ENCODE assay signal across 24 cellular contexts in genomic region chr17:39996162-39996561, GRCh38. TPM values are rescaled to one million over a fixed set of nuclear protein-coding genes. Genes with fewer than 3 reads are reported as not detected.
A peak's percentile ranks its signal among the peaks of the same experiment; 100 is the strongest.
DNase-seq lines count a peak whose midpoint lies in the region; TF ChIP-seq lines count a peak whose summit lies in the region.
"Had no signal": no experiment of that assay in that cellular context is flagged by ENCODE, and none has a peak within 500 bp of the region (broad histone marks: within the 10 kb centered on the region; RNA-seq: fewer than 3 reads in every experiment).

No MANE protein-coding gene starts in this region.

- H3K4me1 ChIP-seq in transverse colon (peaks cover 0 to 4% (median 0%) of the 10 kb centered on the region in 4 donors), sigmoid colon (no peaks in the 10 kb centered on the region)
- H3K4me1 ChIP-seq in CD8-positive, alpha-beta memory T cell (ENCODE audit: insufficient read depth, low read length), result no peaks in the 10 kb centered on the region
- H3K4me1 ChIP-seq: A549 had no signal

- peaks cover 76% of the 10 kb centered on the region for H3K36me3 Mint-ChIP-seq in activated T-cell treated with anti-CD3 and anti-CD28 coated beads, Interleukin-2, amount 50 U/mL, for 24 hours (ENCODE audit: low read depth)
- H3K36me3 Mint-ChIP-seq in CD8-positive, alpha-beta memory T cell, result peaks cover 10 to 72% (median 29%) of the 10 kb centered on the region in 3 donors

- no peak for TF ChIP-seq POLR2A in transverse colon (IDR thresholded peaks at IDR 0.05)
- no peak for TF ChIP-seq POLR2A in sigmoid colon (IDR thresholded peaks at IDR 0.05)

- no peak for DNase-seq in activated T-cell treated with anti-CD3 and anti-CD28 coated beads, Interleukin-2, amount 50 U/mL, for 24 hours
- DNase-seq in activated T-cell treated with anti-CD3 and anti-CD28 coated beads, Interleukin-2, amount 50 U/mL, for 1 hour, result no peak
- DNase-seq in RWPE1 (ENCODE audit: low spot score), result no peak
- DNase-seq in posterior vena cava (ENCODE audit: low spot score), result peak; percentile 71
- no peak for DNase-seq in transverse colon
- DNase-seq in NCI-H146 (lab: John Stamatoyannopoulos, UW), result no peak
- DNase-seq in sigmoid colon, result no peak
- DNase-seq in CD8-positive, alpha-beta memory T cell, result no peak
- DNase-seq: AML-193; Calu3; CD4-positive, alpha-beta memory T cell; DMS 273 treated with DMSO at 0.1 percent for 48 hours; DMS53; DND-41; EL; GOT3; H9 had no signal

- in situ Hi-C loops in transverse colon (cut with MboI; ENCODE audit: low pct_ligation_motif_present in 1 of 4, low pct_unique_long_range_greater_than_20kb in 1 of 4, low sequenced_read_pairs in 3 of 4), result no loop called here

- POLR2A ChIA-PET in RWPE1 (lab: Yijun Ruan, JAX; ENCODE audit: low non-redundant PET), result no interaction called here
- POLR2A ChIA-PET in CD8-positive, alpha-beta memory T cell (lab: Charles Lee), result no interaction called here

- H3K36me3 ChIP-seq in transverse colon (peaks cover 0 to 55% (median 26%) of the 10 kb centered on the region in 4 donors), sigmoid colon (peaks cover 49 to 77% (median 63%) of the 10 kb centered on the region in 4 donors)
- peaks cover 57% of the 10 kb centered on the region for H3K36me3 ChIP-seq in CD8-positive, alpha-beta memory T cell (ENCODE audit: insufficient read depth, low read length)

- TF ChIP-seq CTCF in RWPE1 (conservative IDR thresholded peaks at IDR 0.05; ENCODE audit: low read depth) (no peak), transverse colon (IDR thresholded peaks at IDR 0.05) (no peak), sigmoid colon (IDR thresholded peaks at IDR 0.05) (no peak)

- no peak for TF ChIP-seq EP300 in transverse colon (IDR thresholded peaks at IDR 0.05; ENCODE audit: low read depth)
- TF ChIP-seq EP300 in sigmoid colon (IDR thresholded peaks at IDR 0.05), result no peak

- no peaks in the 10 kb centered on the region for H3K9me3 Mint-ChIP-seq in activated T-cell treated with anti-CD3 and anti-CD28 coated beads, Interleukin-2, amount 50 U/mL, for 24 hours
- no peaks in the 10 kb centered on the region for H3K9me3 Mint-ChIP-seq in CD8-positive, alpha-beta memory T cell
- H3K9me3 Mint-ChIP-seq: CD4-positive, alpha-beta memory T cell; H9 had no signal

- H3K27ac ChIP-seq in RWPE1 (0 out of 2 replicates have a peak overlapping the region, but pooled peaks have one; percentile 10), transverse colon (peak overlapping the region in 3 of 4 donors; percentile 7 to 41 (median 36)), sigmoid colon (peak overlapping the region in 1 of 4 donors; percentile 4)
- H3K27ac ChIP-seq in CD8-positive, alpha-beta memory T cell (ENCODE audit: low read depth, low read length), result no peak overlapping the region
- H3K27ac ChIP-seq: 22Rv1, A549, C4-2B had no signal

- CTCF ChIA-PET in RWPE1 (lab: Yijun Ruan, JAX), result interaction anchor here (1.2 kb wide), 1 partner anchor 13 kb away, joined by 3 read pairs; no protein-coding TSS in a partner anchor
- CTCF ChIA-PET in CD8-positive, alpha-beta memory T cell (lab: Charles Lee), result no interaction called here

- H3K9me3 ChIP-seq in transverse colon (no peaks in the 10 kb centered on the region), sigmoid colon (no peaks in the 10 kb centered on the region)
- H3K9me3 ChIP-seq in CD8-positive, alpha-beta memory T cell (ENCODE audit: low read length), result no peaks in the 10 kb centered on the region
- H3K9me3 ChIP-seq: A549 had no signal

- peak overlapping the region; percentile 27 for H3K27ac Mint-ChIP-seq in activated T-cell treated with anti-CD3 and anti-CD28 coated beads, Interleukin-2, amount 50 U/mL, for 24 hours
- no peak overlapping the region for H3K27ac Mint-ChIP-seq in CD8-positive, alpha-beta memory T cell

- 83 to 87% methylated on average over 3 to 8 of the region's 8 CpGs for WGBS in transverse colon (ENCODE audit: low coverage in 1 of 2), 2 donors
- WGBS in sigmoid colon, 2 donors, result 87 to 89% methylated on average over 8 of the region's 8 CpGs

- H3K4me1 Mint-ChIP-seq in activated T-cell treated with anti-CD3 and anti-CD28 coated beads, Interleukin-2, amount 50 U/mL, for 24 hours (ENCODE audit: low read depth), result peaks cover 8% of the 10 kb centered on the region
- peaks cover 0 to 2% (median 0%) of the 10 kb centered on the region in 3 donors for H3K4me1 Mint-ChIP-seq in CD8-positive, alpha-beta memory T cell
- H3K4me1 Mint-ChIP-seq: H9 had no signal

- H3K27me3 ChIP-seq in transverse colon, result no peaks in the 10 kb centered on the region
- H3K27me3 ChIP-seq in sigmoid colon, result no peaks in the 10 kb centered on the region
- H3K27me3 ChIP-seq in CD8-positive, alpha-beta memory T cell (ENCODE audit: insufficient read depth, low read length, poor library complexity, severe bottlenecking), result no peaks in the 10 kb centered on the region

- intact Hi-C loops in posterior vena cava (cut with DNase I) (no loop called here), transverse colon (cut with DNase I; ENCODE audit: low total_unique reads) (no loop called here), sigmoid colon (cut with DNase I) (no loop called here)

- H3K4me3 Mint-ChIP-seq in activated T-cell treated with anti-CD3 and anti-CD28 coated beads, Interleukin-2, amount 50 U/mL, for 24 hours, result no peak overlapping the region
- H3K4me3 Mint-ChIP-seq in CD8-positive, alpha-beta memory T cell, result no peak overlapping the region
- H3K4me3 Mint-ChIP-seq: CD4-positive, alpha-beta memory T cell; H9 had no signal

- H3K4me3 ChIP-seq in transverse colon, result no peak overlapping the region
- H3K4me3 ChIP-seq in sigmoid colon, result no peak overlapping the region
- H3K4me3 ChIP-seq in CD8-positive, alpha-beta memory T cell (ENCODE audit: low read length), result no peak overlapping the region
- H3K4me3 ChIP-seq: A549, GM12878 had no signal

- no peaks in the 10 kb centered on the region for H3K27me3 Mint-ChIP-seq in activated T-cell treated with anti-CD3 and anti-CD28 coated beads, Interleukin-2, amount 50 U/mL, for 24 hours
- no peaks in the 10 kb centered on the region for H3K27me3 Mint-ChIP-seq in CD8-positive, alpha-beta memory T cell
- H3K27me3 Mint-ChIP-seq: CD4-positive, alpha-beta memory T cell had no signal

RNA-seq across cellular contexts. Expression of gene PSMD3, which starts 15.6 kb away (rescaled TPM):
- 10 to 100 TPM; 57.6 to 65.5 TPM for total RNA-seq in posterior vena cava
- 100 to 1,000 TPM in 3 of 4 donors, 10 to 100 TPM in 1; 80.7 to 117 (median 112) TPM for total RNA-seq in transverse colon
- total RNA-seq in sigmoid colon, result 10 to 100 TPM; 53.2 to 71.3 (median 64.2) TPM
- polyA plus RNA-seq in sigmoid colon, result 100 to 1,000 TPM in 1 of 3 donors, 10 to 100 TPM in 2; 57.1 to 112 (median 78.1) TPM
- 100 to 1,000 TPM; 185 to 186 TPM for total RNA-seq in CD8-positive, alpha-beta memory T cell
- 51.1 TPM for polyA plus RNA-seq in CD8-positive, alpha-beta memory T cell

RNA-seq across cellular contexts. Expression of gene CSF3, which starts 19.1 kb away (rescaled TPM):
- total RNA-seq in posterior vena cava (10 to 100 TPM in 1 of 2 donors, under 1 TPM in 1; 0.69 to 15.3 TPM), transverse colon (10 to 100 TPM in 1 of 4 donors, 1 to 10 TPM in 1, not detected in 2; 2.6 to 38.9 TPM), sigmoid colon (10 to 100 TPM in 1 of 4 donors, not detected in 3; 23.3 TPM)
- polyA plus RNA-seq in sigmoid colon, result 1 to 10 TPM in 2 of 3 donors, not detected in 1; 1.2 to 3.1 TPM
- not detected for total RNA-seq in CD8-positive, alpha-beta memory T cell
- not detected for polyA plus RNA-seq in CD8-positive, alpha-beta memory T cell
- total RNA-seq: CD4-positive, alpha-beta memory T cell; G401; H9; HT-29 had no signal
- polyA plus RNA-seq: A549; BJ; CD4-positive, alpha-beta memory T cell had no signal

RNA-seq across cellular contexts. Expression of gene GSDMA, which starts 33.4 kb away (rescaled TPM):
- total RNA-seq in posterior vena cava (under 1 TPM; 0.19 to 0.57 TPM), transverse colon (1 to 10 TPM in 1 of 4 donors, not detected in 3; 3.7 TPM), sigmoid colon (1 to 10 TPM in 1 of 4 donors, not detected in 3; 1.3 TPM)
- under 1 TPM in 2 of 3 donors, not detected in 1; 0.29 to 0.60 TPM for polyA plus RNA-seq in sigmoid colon
- not detected for total RNA-seq in CD8-positive, alpha-beta memory T cell
- 0.14 TPM for polyA plus RNA-seq in CD8-positive, alpha-beta memory T cell
- total RNA-seq: G401, GM12878, H9, HT-29 had no signal
- polyA plus RNA-seq: A549, BJ had no signal

RNA-seq across cellular contexts. Expression of gene MED24, which starts 58.0 kb away (rescaled TPM):
- total RNA-seq in posterior vena cava, result 10 to 100 TPM; 46.2 to 53.2 TPM
- 100 to 1,000 TPM in 2 of 4 donors, 10 to 100 TPM in 2; 64.3 to 294 (median 112) TPM for total RNA-seq in transverse colon
- total RNA-seq in sigmoid colon, result 10 to 100 TPM; 27.3 to 64.8 (median 31.7) TPM
- 10 to 100 TPM; 19.2 to 83.0 (median 29.1) TPM for polyA plus RNA-seq in sigmoid colon
- total RNA-seq in CD8-positive, alpha-beta memory T cell, result 100 to 1,000 TPM; 118 to 121 TPM
- 51.2 TPM for polyA plus RNA-seq in CD8-positive, alpha-beta memory T cell
